Comparison of ENCODE assay signal across 1 cellular context in the genomic region with DNA sequence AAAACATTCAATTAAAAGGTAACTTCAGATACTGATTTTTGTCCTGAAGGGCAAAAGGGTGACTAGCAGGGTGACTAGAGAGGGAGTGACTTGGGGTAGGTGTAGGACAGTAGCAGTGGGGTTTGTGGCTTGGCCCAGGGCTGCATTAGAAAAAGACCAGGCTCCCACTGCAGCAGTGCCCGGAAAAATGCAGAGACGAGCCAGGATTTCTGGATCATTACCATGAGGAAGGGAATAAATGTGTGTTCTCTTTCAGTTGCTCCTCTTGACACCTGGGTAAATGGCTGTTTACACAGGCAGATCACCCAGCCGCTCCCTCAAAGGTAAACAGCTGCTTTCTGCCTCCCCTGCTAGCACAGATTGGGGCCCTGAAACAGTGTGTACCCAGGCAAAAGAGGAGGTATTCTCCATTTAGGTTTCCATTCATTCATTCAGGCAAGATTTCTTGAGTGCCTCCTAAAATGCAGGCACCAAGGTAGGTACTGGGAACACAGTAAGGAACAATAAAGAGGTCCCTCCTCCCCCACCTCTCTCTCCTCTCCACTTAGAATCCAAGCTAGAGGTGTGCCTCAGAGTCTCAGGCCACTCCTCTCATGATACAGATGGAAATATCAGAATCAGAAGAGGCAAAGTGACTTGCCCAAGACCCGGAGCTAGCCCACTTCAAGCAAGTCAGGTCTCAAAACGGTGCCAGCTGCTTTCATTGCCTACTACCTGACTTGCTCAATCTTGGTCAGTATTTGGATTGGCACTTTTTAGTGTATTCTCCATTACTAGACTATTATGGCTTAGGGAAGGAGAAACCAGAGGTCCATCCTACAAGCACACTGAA.
TF ChIP-seq lines count a peak whose summit lies in the region.

No MANE protein-coding gene starts in this region.

TF ChIP-seq in HepG2, 621 proteins besides CTCF, POLR2A, EP300 and RAD21 (continued from another document and continues in another):
- TF ChIP-seq, protein P1, sequence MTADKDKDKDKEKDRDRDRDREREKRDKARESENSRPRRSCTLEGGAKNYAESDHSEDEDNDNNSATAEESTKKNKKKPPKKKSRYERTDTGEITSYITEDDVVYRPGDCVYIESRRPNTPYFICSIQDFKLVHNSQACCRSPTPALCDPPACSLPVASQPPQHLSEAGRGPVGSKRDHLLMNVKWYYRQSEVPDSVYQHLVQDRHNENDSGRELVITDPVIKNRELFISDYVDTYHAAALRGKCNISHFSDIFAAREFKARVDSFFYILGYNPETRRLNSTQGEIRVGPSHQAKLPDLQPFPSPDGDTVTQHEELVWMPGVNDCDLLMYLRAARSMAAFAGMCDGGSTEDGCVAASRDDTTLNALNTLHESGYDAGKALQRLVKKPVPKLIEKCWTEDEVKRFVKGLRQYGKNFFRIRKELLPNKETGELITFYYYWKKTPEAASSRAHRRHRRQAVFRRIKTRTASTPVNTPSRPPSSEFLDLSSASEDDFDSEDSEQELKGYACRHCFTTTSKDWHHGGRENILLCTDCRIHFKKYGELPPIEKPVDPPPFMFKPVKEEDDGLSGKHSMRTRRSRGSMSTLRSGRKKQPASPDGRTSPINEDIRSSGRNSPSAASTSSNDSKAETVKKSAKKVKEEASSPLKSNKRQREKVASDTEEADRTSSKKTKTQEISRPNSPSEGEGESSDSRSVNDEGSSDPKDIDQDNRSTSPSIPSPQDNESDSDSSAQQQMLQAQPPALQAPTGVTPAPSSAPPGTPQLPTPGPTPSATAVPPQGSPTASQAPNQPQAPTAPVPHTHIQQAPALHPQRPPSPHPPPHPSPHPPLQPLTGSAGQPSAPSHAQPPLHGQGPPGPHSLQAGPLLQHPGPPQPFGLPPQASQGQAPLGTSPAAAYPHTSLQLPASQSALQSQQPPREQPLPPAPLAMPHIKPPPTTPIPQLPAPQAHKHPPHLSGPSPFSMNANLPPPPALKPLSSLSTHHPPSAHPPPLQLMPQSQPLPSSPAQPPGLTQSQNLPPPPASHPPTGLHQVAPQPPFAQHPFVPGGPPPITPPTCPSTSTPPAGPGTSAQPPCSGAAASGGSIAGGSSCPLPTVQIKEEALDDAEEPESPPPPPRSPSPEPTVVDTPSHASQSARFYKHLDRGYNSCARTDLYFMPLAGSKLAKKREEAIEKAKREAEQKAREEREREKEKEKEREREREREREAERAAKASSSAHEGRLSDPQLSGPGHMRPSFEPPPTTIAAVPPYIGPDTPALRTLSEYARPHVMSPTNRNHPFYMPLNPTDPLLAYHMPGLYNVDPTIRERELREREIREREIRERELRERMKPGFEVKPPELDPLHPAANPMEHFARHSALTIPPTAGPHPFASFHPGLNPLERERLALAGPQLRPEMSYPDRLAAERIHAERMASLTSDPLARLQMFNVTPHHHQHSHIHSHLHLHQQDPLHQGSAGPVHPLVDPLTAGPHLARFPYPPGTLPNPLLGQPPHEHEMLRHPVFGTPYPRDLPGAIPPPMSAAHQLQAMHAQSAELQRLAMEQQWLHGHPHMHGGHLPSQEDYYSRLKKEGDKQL (CRISPR knock-in tag; IDR thresholded peaks at IDR 0.05; ENCODE audit: low read depth) = peak; percentile 41; the same call in 1 of the 2 replicates
- TF ChIP-seq FOXP1 (IDR thresholded peaks at IDR 0.05) (no peak), FOXP1 (CRISPR knock-in tag; IDR thresholded peaks at IDR 0.05) (peak; percentile 98), ERF (CRISPR knock-in tag; IDR thresholded peaks at IDR 0.05) (no peak), ZNF724P (CRISPR knock-in tag; IDR thresholded peaks at IDR 0.05; ENCODE audit: borderline replicate concordance) (no peak), PHF21A (CRISPR knock-in tag; IDR thresholded peaks at IDR 0.05) (peak; percentile 76), ZNF317 (CRISPR knock-in tag; IDR thresholded peaks at IDR 0.05) (peak; percentile 56; the same call in 1 of the 2 replicates), CCDC6 (CRISPR knock-in tag; IDR thresholded peaks at IDR 0.05) (no peak), SIX1 (CRISPR knock-in tag; IDR thresholded peaks at IDR 0.05; ENCODE audit: borderline replicate concordance) (peak; percentile 51; the same call in 1 of the 2 replicates), ZSCAN29 (CRISPR knock-in tag; conservative IDR thresholded peaks at IDR 0.05) (0 out of 2 replicates have a peak, but pooled peaks have one; percentile 44), ADNP (CRISPR knock-in tag; IDR thresholded peaks at IDR 0.05) (no peak), HNRNPLL (IDR thresholded peaks at IDR 0.05; ENCODE audit: low read depth, low read length, poor library complexity, severe bottlenecking) (no peak), AKAP8 (CRISPR knock-in tag; IDR thresholded peaks at IDR 0.05) (no peak), ZNF788 (CRISPR knock-in tag; IDR thresholded peaks at IDR 0.05; ENCODE audit: borderline replicate concordance) (peak; percentile 88; the same call in 1 of the 2 replicates), STAG1 (CRISPR knock-in tag; IDR thresholded peaks at IDR 0.05) (0 out of 2 replicates have a peak, but pooled peaks have one; percentile 16), ZNF792 (CRISPR knock-in tag; IDR thresholded peaks at IDR 0.05) (no peak), ZNF263 (CRISPR knock-in tag; IDR thresholded peaks at IDR 0.05) (peak; percentile 45; the same call in 1 of the 2 replicates), FOXA1 (IDR thresholded peaks at IDR 0.05) (peak; percentile 81), FOXA1 (CRISPR knock-in tag; IDR thresholded peaks at IDR 0.05) (peak; percentile 96), CCAR2 (optimal IDR thresholded peaks at IDR 0.05; ENCODE audit: low read depth, low read length) (no peak), SRY (CRISPR knock-in tag; IDR thresholded peaks at IDR 0.05) (0 out of 2 replicates have a peak, but pooled peaks have one; percentile 38), KLF13 (CRISPR knock-in tag; IDR thresholded peaks at IDR 0.05) (no peak), ZBTB38 (CRISPR knock-in tag; IDR thresholded peaks at IDR 0.05) (peak; percentile 17; the same call in 1 of the 2 replicates), GTF3A (CRISPR knock-in tag; conservative IDR thresholded peaks at IDR 0.05) (peak; percentile 91; the same call in 1 of the 2 replicates), HMG20A (CRISPR knock-in tag; IDR thresholded peaks at IDR 0.05; ENCODE audit: borderline replicate concordance) (peak; percentile 71; the same call in 1 of the 2 replicates), NFKB2 (CRISPR knock-in tag; IDR thresholded peaks at IDR 0.05; ENCODE audit: borderline replicate concordance) (no peak), ZNF761 (CRISPR knock-in tag; conservative IDR thresholded peaks at IDR 0.05) (peak; percentile 70), ZNF441 (CRISPR knock-in tag; IDR thresholded peaks at IDR 0.05; ENCODE audit: borderline replicate concordance) (peak; percentile 54; the same call in 1 of the 2 replicates), YEATS2 (CRISPR knock-in tag; IDR thresholded peaks at IDR 0.05; ENCODE audit: borderline replicate concordance) (no peak), MED1 (CRISPR knock-in tag; IDR thresholded peaks at IDR 0.05) (peak; percentile 72), ZNF766 (CRISPR knock-in tag; IDR thresholded peaks at IDR 0.05; ENCODE audit: borderline replicate concordance) (no peak)
- TF ChIP-seq, protein P2, sequence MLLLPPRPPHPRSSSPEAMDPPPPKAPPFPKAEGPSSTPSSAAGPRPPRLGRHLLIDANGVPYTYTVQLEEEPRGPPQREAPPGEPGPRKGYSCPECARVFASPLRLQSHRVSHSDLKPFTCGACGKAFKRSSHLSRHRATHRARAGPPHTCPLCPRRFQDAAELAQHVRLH (CRISPR knock-in tag; IDR thresholded peaks at IDR 0.05; ENCODE audit: borderline replicate concordance, low read depth) = peak; percentile 58; the same call in 1 of the 2 replicates
- TF ChIP-seq, protein P3, sequence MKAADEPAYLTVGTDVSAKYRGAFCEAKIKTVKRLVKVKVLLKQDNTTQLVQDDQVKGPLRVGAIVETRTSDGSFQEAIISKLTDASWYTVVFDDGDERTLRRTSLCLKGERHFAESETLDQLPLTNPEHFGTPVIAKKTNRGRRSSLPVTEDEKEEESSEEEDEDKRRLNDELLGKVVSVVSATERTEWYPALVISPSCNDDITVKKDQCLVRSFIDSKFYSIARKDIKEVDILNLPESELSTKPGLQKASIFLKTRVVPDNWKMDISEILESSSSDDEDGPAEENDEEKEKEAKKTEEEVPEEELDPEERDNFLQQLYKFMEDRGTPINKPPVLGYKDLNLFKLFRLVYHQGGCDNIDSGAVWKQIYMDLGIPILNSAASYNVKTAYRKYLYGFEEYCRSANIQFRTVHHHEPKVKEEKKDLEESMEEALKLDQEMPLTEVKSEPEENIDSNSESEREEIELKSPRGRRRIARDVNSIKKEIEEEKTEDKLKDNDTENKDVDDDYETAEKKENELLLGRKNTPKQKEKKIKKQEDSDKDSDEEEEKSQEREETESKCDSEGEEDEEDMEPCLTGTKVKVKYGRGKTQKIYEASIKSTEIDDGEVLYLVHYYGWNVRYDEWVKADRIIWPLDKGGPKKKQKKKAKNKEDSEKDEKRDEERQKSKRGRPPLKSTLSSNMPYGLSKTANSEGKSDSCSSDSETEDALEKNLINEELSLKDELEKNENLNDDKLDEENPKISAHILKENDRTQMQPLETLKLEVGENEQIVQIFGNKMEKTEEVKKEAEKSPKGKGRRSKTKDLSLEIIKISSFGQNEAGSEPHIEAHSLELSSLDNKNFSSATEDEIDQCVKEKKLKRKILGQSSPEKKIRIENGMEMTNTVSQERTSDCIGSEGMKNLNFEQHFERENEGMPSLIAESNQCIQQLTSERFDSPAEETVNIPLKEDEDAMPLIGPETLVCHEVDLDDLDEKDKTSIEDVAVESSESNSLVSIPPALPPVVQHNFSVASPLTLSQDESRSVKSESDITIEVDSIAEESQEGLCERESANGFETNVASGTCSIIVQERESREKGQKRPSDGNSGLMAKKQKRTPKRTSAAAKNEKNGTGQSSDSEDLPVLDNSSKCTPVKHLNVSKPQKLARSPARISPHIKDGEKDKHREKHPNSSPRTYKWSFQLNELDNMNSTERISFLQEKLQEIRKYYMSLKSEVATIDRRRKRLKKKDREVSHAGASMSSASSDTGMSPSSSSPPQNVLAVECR (CRISPR knock-in tag; IDR thresholded peaks at IDR 0.05; ENCODE audit: borderline replicate concordance) = peak; percentile 74; the same call in 1 of the 2 replicates
- TF ChIP-seq, protein P4, sequence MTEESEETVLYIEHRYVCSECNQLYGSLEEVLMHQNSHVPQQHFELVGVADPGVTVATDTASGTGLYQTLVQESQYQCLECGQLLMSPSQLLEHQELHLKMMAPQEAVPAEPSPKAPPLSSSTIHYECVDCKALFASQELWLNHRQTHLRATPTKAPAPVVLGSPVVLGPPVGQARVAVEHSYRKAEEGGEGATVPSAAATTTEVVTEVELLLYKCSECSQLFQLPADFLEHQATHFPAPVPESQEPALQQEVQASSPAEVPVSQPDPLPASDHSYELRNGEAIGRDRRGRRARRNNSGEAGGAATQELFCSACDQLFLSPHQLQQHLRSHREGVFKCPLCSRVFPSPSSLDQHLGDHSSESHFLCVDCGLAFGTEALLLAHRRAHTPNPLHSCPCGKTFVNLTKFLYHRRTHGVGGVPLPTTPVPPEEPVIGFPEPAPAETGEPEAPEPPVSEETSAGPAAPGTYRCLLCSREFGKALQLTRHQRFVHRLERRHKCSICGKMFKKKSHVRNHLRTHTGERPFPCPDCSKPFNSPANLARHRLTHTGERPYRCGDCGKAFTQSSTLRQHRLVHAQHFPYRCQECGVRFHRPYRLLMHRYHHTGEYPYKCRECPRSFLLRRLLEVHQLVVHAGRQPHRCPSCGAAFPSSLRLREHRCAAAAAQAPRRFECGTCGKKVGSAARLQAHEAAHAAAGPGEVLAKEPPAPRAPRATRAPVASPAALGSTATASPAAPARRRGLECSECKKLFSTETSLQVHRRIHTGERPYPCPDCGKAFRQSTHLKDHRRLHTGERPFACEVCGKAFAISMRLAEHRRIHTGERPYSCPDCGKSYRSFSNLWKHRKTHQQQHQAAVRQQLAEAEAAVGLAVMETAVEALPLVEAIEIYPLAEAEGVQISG (CRISPR knock-in tag; IDR thresholded peaks at IDR 0.05) = peak; percentile 52; the same call in 1 of the 2 replicates
- TF ChIP-seq, protein P5, sequence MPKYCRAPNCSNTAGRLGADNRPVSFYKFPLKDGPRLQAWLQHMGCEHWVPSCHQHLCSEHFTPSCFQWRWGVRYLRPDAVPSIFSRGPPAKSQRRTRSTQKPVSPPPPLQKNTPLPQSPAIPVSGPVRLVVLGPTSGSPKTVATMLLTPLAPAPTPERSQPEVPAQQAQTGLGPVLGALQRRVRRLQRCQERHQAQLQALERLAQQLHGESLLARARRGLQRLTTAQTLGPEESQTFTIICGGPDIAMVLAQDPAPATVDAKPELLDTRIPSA (CRISPR knock-in tag; IDR thresholded peaks at IDR 0.05; ENCODE audit: borderline replicate concordance) = no peak
- TF ChIP-seq, protein P6, sequence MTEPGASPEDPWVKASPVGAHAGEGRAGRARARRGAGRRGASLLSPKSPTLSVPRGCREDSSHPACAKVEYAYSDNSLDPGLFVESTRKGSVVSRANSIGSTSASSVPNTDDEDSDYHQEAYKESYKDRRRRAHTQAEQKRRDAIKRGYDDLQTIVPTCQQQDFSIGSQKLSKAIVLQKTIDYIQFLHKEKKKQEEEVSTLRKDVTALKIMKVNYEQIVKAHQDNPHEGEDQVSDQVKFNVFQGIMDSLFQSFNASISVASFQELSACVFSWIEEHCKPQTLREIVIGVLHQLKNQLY (CRISPR knock-in tag; IDR thresholded peaks at IDR 0.05) = peak; percentile 57; the same call in 1 of the 2 replicates
- TF ChIP-seq, protein P7, sequence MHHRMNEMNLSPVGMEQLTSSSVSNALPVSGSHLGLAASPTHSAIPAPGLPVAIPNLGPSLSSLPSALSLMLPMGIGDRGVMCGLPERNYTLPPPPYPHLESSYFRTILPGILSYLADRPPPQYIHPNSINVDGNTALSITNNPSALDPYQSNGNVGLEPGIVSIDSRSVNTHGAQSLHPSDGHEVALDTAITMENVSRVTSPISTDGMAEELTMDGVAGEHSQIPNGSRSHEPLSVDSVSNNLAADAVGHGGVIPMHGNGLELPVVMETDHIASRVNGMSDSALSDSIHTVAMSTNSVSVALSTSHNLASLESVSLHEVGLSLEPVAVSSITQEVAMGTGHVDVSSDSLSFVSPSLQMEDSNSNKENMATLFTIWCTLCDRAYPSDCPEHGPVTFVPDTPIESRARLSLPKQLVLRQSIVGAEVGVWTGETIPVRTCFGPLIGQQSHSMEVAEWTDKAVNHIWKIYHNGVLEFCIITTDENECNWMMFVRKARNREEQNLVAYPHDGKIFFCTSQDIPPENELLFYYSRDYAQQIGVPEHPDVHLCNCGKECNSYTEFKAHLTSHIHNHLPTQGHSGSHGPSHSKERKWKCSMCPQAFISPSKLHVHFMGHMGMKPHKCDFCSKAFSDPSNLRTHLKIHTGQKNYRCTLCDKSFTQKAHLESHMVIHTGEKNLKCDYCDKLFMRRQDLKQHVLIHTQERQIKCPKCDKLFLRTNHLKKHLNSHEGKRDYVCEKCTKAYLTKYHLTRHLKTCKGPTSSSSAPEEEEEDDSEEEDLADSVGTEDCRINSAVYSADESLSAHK (CRISPR knock-in tag; IDR thresholded peaks at IDR 0.05; ENCODE audit: borderline replicate concordance) = no peak
- TF ChIP-seq, protein P8, sequence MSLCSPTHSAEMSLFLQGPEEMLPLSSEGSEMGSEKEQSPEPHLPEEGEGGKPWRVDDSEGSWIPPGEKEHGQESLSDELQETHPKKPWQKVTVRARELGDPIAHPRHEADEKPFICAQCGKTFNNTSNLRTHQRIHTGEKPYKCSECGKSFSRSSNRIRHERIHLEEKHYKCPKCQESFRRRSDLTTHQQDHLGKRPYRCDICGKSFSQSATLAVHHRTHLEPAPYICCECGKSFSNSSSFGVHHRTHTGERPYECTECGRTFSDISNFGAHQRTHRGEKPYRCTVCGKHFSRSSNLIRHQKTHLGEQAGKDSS (CRISPR knock-in tag; IDR thresholded peaks at IDR 0.05; ENCODE audit: borderline replicate concordance, low read depth) = no peak
